Comparison of ENCODE assay signal across 22 cellular contexts in genomic region chr2:196427996-196428634, GRCh38.
DNase-seq lines count a peak whose midpoint lies in the region; ATAC-seq and TF ChIP-seq lines count a peak whose summit lies in the region.
"Had no signal": no experiment of that assay in that cellular context is flagged by ENCODE, and none has a peak within 500 bp of the region (broad histone marks: within the 10 kb centered on the region; RNA-seq: fewer than 3 reads in every experiment).

No MANE protein-coding gene starts in this region.

- intact Hi-C loops in activated B cell treated with CpG ODN at 0.5 μM for 24 hours (cut with micrococcal nuclease) = no loop called here

- H3K4me3 Mint-ChIP-seq in activated B cell treated with CpG ODN at 0.5 μM for 24 hours (peak overlapping the region; percentile 50), naive B cell (peak overlapping the region in 7 of 8 donors; percentile 31 to 77 (median 48))
- H3K4me3 Mint-ChIP-seq: activated naive CD8-positive, alpha-beta T cell treated with anti-CD3 and anti-CD28 coated beads for 36 hours; activated T-helper 1 cell treated with anti-CD3 and anti-CD28 coated beads, Interleukin-12 subunit alpha, Interleukin-12 subunit beta, Interleukin-2, Interleukin-4 antibody, amounts not matched to agents 30 ng/mL and 10 ng/mL and 1 ng/mL, durations not matched to agents 14 hours and 24 hours and 36 hours; CD4-positive, CD25-positive, alpha-beta regulatory T cell; immature natural killer cell had no signal

- TF ChIP-seq CTCF in activated B cell treated with CpG ODN at 0.5 μM for 24 hours (IDR thresholded peaks at IDR 0.05) (no peak), suprapubic skin (IDR thresholded peaks at IDR 0.05) (no peak)

- TF ChIP-seq EP300 in suprapubic skin (IDR thresholded peaks at IDR 0.05) = no peak

- H3K9me3 ChIP-seq in suprapubic skin = no peaks in the 10 kb centered on the region
- H3K9me3 ChIP-seq: esophagus muscularis mucosa, lower lobe of right lung, ovary, right lobe of liver, upper lobe of left lung had no signal

- H3K27ac Mint-ChIP-seq in activated B cell treated with CpG ODN at 0.5 μM for 24 hours (no peak overlapping the region), naive B cell (no peak overlapping the region)
- H3K27ac Mint-ChIP-seq: activated naive CD8-positive, alpha-beta T cell treated with anti-CD3 and anti-CD28 coated beads for 36 hours; activated T-helper 1 cell treated with anti-CD3 and anti-CD28 coated beads, Interleukin-12 subunit alpha, Interleukin-12 subunit beta, Interleukin-2, Interleukin-4 antibody, amounts not matched to agents 30 ng/mL and 10 ng/mL and 1 ng/mL, durations not matched to agents 14 hours and 24 hours and 36 hours; CD4-positive, CD25-positive, alpha-beta regulatory T cell; immature natural killer cell had no signal

- POLR2A ChIA-PET in activated B cell treated with CpG ODN at 0.5 μM for 24 hours (lab: Charles Lee) = no interaction called here

- H3K36me3 Mint-ChIP-seq in activated B cell treated with CpG ODN at 0.5 μM for 24 hours (ENCODE audit: low read depth) (no peaks in the 10 kb centered on the region), naive B cell (no peaks in the 10 kb centered on the region)
- H3K36me3 Mint-ChIP-seq: activated naive CD8-positive, alpha-beta T cell treated with anti-CD3 and anti-CD28 coated beads for 36 hours; CD4-positive, CD25-positive, alpha-beta regulatory T cell; immature natural killer cell had no signal

- TF ChIP-seq POLR2A in suprapubic skin (IDR thresholded peaks at IDR 0.05) = no peak

- H3K4me3 ChIP-seq in suprapubic skin = no peak overlapping the region
- H3K4me3 ChIP-seq: esophagus muscularis mucosa, lower lobe of right lung, ovary, right lobe of liver, upper lobe of left lung had no signal

- H3K27me3 ChIP-seq in suprapubic skin = no peaks in the 10 kb centered on the region
- H3K27me3 ChIP-seq: esophagus muscularis mucosa, ovary, right lobe of liver, upper lobe of left lung had no signal

- CTCF ChIA-PET in activated B cell treated with CpG ODN at 0.5 μM for 24 hours (lab: Charles Lee) = no interaction called here

- no peaks in the 10 kb centered on the region for H3K9me3 Mint-ChIP-seq in activated B cell treated with CpG ODN at 0.5 μM for 24 hours
- H3K9me3 Mint-ChIP-seq in naive B cell = peaks cover 0 to 3% (median 0%) of the 10 kb centered on the region in 7 donors
- H3K9me3 Mint-ChIP-seq: activated naive CD8-positive, alpha-beta T cell treated with anti-CD3 and anti-CD28 coated beads for 36 hours; activated T-helper 1 cell treated with anti-CD3 and anti-CD28 coated beads, Interleukin-12 subunit alpha, Interleukin-12 subunit beta, Interleukin-2, Interleukin-4 antibody, amounts not matched to agents 30 ng/mL and 10 ng/mL and 1 ng/mL, durations not matched to agents 14 hours and 24 hours and 36 hours; immature natural killer cell had no signal

- whole genome bisulfite sequencing in suprapubic skin = 29% methylated on average over 2 of the region's 2 CpGs

- no peaks in the 10 kb centered on the region for H3K4me1 ChIP-seq in suprapubic skin
- H3K4me1 ChIP-seq: esophagus muscularis mucosa, lower lobe of right lung, right lobe of liver had no signal

- H3K4me1 Mint-ChIP-seq in activated B cell treated with CpG ODN at 0.5 μM for 24 hours (peaks cover 24% of the 10 kb centered on the region), naive B cell (peaks cover 22 to 24% (median 24%) of the 10 kb centered on the region in 3 donors)
- H3K4me1 Mint-ChIP-seq: immature natural killer cell had no signal

- no peak for ATAC-seq in activated B cell treated with CpG ODN at 0.5 μM for 24 hours (ENCODE audit: low read depth)
- peak; percentile 84 to 86 for ATAC-seq in naive B cell (ENCODE audit: low read depth in 2 of 2)
- ATAC-seq: activated CD4-positive, CD25-positive, alpha-beta regulatory T cell treated with anti-CD3 and anti-CD28 coated beads, Interleukin-2, amount 50 U/mL, for 24 hours; lower lobe of right lung had no signal

- H3K27me3 Mint-ChIP-seq in activated B cell treated with CpG ODN at 0.5 μM for 24 hours = no peaks in the 10 kb centered on the region
- H3K27me3 Mint-ChIP-seq in naive B cell = no peaks in the 10 kb centered on the region

- in situ Hi-C loops in KBM-7 (cut with MboI; ENCODE audit: low pct_unique_long_range_greater_than_20kb, low sequenced_read_pairs) = no loop called here

- no peak overlapping the region for H3K27ac ChIP-seq in suprapubic skin
- H3K27ac ChIP-seq: esophagus muscularis mucosa, lower lobe of right lung, ovary, right lobe of liver had no signal

- DNase-seq in NCI-H1436 (lab: John Stamatoyannopoulos, UW) (peak; percentile 13), NCI-H1436 treated with DMSO at 0.1 percent for 48 hours (lab: John Stamatoyannopoulos, UW) (no peak), KBM-7 (peak; percentile 24), activated B cell treated with CpG ODN at 0.5 μM for 24 hours (no peak), naive B cell (peak; percentile 27), suprapubic skin (ENCODE audit: low spot score in 2 of 2) (no peak), NCI-H774 (lab: John Stamatoyannopoulos, UW) (no peak), HuH-7 (ENCODE audit: low spot score) (no peak)
- DNase-seq: activated naive CD8-positive, alpha-beta T cell treated with anti-CD3 and anti-CD28 coated beads for 36 hours; CD4-positive, CD25-positive, alpha-beta regulatory T cell; head of caudate nucleus; immature natural killer cell; lower lobe of right lung; NCI-H1694; ovary; right lobe of liver; SHP77 treated with DMSO at 0.1 percent for 48 hours; stimulated activated naive CD4-positive, alpha-beta T cell; upper lobe of left lung had no signal

- H3K36me3 ChIP-seq in suprapubic skin = no peaks in the 10 kb centered on the region
- H3K36me3 ChIP-seq: esophagus muscularis mucosa, lower lobe of right lung, ovary, right lobe of liver, upper lobe of left lung had no signal

Comparison
In these comparisons a context has a peak if more than half of its experiments do, and no peak if none do; other contexts are left out.
1. DNase-seq: peak in NCI-H1436 (single experiment), KBM-7 (single experiment) and naive B cell (single experiment); none in NCI-H1436 treated with DMSO at 0.1 percent for 48 hours (single experiment), activated B cell treated with CpG ODN at 0.5 μM for 24 hours (single experiment), suprapubic skin (0 of 2), NCI-H774 (single experiment) and HuH-7 (single experiment).